ENCODE assay signal across 8 cellular contexts in the genomic region with DNA sequence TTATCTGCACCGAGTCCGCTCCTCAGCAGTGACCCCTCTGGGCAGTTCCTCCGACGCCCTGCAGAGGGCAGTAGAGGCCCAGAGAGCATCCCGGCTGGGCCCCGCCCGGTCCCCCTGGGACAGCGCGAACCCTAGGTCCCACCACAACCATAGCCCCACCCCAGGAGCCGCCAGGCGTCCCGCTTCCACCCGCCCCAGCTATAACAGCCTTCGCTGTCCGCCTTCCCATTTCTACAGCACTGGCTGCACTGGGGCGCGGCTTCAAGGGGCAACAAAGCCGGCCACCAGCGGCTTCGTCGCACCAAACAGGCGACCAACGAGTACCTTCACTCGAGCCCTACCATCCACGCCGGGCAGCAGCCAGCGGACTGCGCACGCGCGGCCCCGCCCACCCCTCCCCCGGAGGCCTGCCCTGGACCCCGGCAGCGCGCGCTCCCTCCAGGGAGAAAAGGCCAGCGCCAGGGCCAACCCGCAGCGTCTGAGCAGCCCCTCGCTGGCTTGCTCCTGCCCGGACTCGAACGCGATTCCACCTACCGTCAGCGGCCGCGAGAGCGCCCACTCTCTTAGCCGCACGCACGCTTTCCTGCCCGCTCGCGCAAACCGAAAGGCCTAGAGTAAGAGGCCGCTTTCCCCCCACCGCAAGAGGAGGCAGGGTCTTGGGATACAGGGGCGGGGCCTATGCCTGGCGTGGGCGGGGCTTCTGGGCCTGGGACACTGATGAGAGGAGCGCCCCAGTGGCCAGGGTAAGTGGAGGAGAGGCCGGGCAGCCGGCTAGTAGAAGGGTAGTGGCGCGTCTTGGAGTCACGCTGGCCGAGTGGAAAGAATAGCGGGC. TPM values are rescaled to one million over a fixed set of nuclear protein-coding genes. Genes with fewer than 3 reads are reported as not detected.
A peak's percentile ranks its signal among the peaks of the same experiment; 100 is the strongest.
DNase-seq lines count a peak whose midpoint lies in the region; ATAC-seq and TF ChIP-seq lines count a peak whose summit lies in the region.

A gene with protein sequence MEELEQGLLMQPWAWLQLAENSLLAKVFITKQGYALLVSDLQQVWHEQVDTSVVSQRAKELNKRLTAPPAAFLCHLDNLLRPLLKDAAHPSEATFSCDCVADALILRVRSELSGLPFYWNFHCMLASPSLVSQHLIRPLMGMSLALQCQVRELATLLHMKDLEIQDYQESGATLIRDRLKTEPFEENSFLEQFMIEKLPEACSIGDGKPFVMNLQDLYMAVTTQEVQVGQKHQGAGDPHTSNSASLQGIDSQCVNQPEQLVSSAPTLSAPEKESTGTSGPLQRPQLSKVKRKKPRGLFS (minus strand): TSS at position 630 of the 832 bp plus-strand sequence. CDS start 2,453 bp downstream, outside the sequence.

- intact Hi-C loops in colonic mucosa (cut with DNase I): loop anchor here (2.0 kb wide), 1 partner anchor 136 kb away; no protein-coding TSS in a partner anchor

- no peaks in the 10 kb centered on the region for H3K27me3 ChIP-seq in BE2C
- no peaks in the 10 kb centered on the region for H3K27me3 ChIP-seq in colonic mucosa

- no peaks in the 10 kb centered on the region for H3K9me3 ChIP-seq in BE2C
- no peaks in the 10 kb centered on the region for H3K9me3 ChIP-seq in colonic mucosa

- peak within 1 kb of the TSS; percentile 94 for H3K27ac ChIP-seq in colonic mucosa

- H3K9ac ChIP-seq in colonic mucosa (ENCODE audit: low read depth in 2 of 2, low read length in 2 of 2): peak within 1 kb of the TSS; percentile 61 to 73

- ATAC-seq in HG03432 (IDR thresholded peaks at IDR 0.05; ENCODE audit: unreplicated experiment) (peak; percentile 90), left lobe of liver (peak; percentile 95)

- DNase-seq in BE2C (peak; percentile 98), NCI-H524 (lab: John Stamatoyannopoulos, UW) (peak; percentile 85 to 89), colonic mucosa (peak; percentile 100), left lobe of liver (ENCODE audit: low spot score) (peak; percentile 98)
- DNase-seq in activated CD4-positive, alpha-beta T cell treated with anti-CD3 and anti-CD28 coated beads for 4 hours: peak; percentile 94
- peak; percentile 90 for DNase-seq in stimulated activated CD4-positive, alpha-beta T cell treated with anti-CD3 and anti-CD28 coated beads, Interleukin-2, amount 100 ng/mL, for 4 hours (ENCODE audit: low read depth)

- H3K4me1 ChIP-seq in BE2C (no peaks in the 10 kb centered on the region), colonic mucosa (no peaks in the 10 kb centered on the region)

- TF ChIP-seq POLR2A in GM19099 (IDR thresholded peaks at IDR 0.05; ENCODE audit: extremely low read depth, insufficient read length, low read depth): peak; percentile 85

- TF ChIP-seq CTCF in BE2C (IDR thresholded peaks at IDR 0.05; ENCODE audit: low read depth, low read length) (peak; percentile 96), colonic mucosa (IDR thresholded peaks at IDR 0.05) (peak; percentile 100)

- H3K4me3 ChIP-seq in BE2C (ENCODE audit: low read depth, low read length) (peak within 1 kb of the TSS; percentile 78), colonic mucosa (peak within 1 kb of the TSS; percentile 60)

- peaks cover 4% of the 10 kb centered on the region; the same call in 1 of the 2 replicates for H3K36me3 ChIP-seq in BE2C
- H3K36me3 ChIP-seq in colonic mucosa: no peaks in the 10 kb centered on the region

RNA-seq across cellular contexts. Expression of the gene that starts here (rescaled TPM):
- polyA plus RNA-seq in BE2C (2012; ENCODE audit: insufficient read depth, insufficient read length, low read depth): 30.8 TPM
- total RNA-seq in colonic mucosa (10 to 100 TPM; 30.7 to 51.1 TPM), left lobe of liver (7.8 TPM)

Comparison
In these comparisons a context has a peak if more than half of its experiments do, and no peak if none do; other contexts are left out.
1. Peak in every context shown above with its lines: DNase-seq, ATAC-seq, H3K4me3 ChIP-seq and H3K27ac ChIP-seq.